ENCODE assay signal across 29 cellular contexts in genomic region chr5:150015415-150015814, GRCh38.
"Had no signal": no experiment of that assay in that cellular context is flagged by ENCODE, and none has a peak within 500 bp of the region (broad histone marks: within the 10 kb centered on the region; RNA-seq: fewer than 3 reads in every experiment).

No MANE protein-coding gene starts in this region.

- FAIRE-seq: urothelium cell line had no signal

- H3K4me3 Mint-ChIP-seq: stimulated activated effector memory CD8-positive, alpha-beta T cell treated with anti-CD3 and anti-CD28 coated beads, Interleukin-12 subunit alpha, Interleukin-12 subunit beta, amount 100 ng/mL, for 72 hours; stimulated activated memory B cell treated with anti-CD40 and anti-IgM and Interleukin-4, amounts not matched to agents 10 μg/mL and 1 μg/mL and 100 μg/mL, for 72 hours; stimulated activated naive B cell treated with anti-CD40 and anti-IgM and Interleukin-4, amounts not matched to agents 10 μg/mL and 1 μg/mL and 100 μg/mL, for 72 hours; stimulated activated naive CD8-positive, alpha-beta T cell treated with anti-CD3 and anti-CD28 coated beads, Interleukin-15, amount 100 ng/mL, for 72 hours; stimulated activated naive CD8-positive, alpha-beta T cell treated with anti-CD3 and anti-CD28 coated beads, Interleukin-15, Interleukin-2, amounts not matched to agents 100 ng/mL and 50 ng/mL, for 24 hours; type B pancreatic cell had no signal

- H3K27ac Mint-ChIP-seq: stimulated activated effector memory CD8-positive, alpha-beta T cell treated with anti-CD3 and anti-CD28 coated beads, Interleukin-12 subunit alpha, Interleukin-12 subunit beta, amount 100 ng/mL, for 72 hours; stimulated activated memory B cell treated with anti-CD40 and anti-IgM and Interleukin-4, amounts not matched to agents 10 μg/mL and 1 μg/mL and 100 μg/mL, for 72 hours; stimulated activated naive B cell treated with anti-CD40 and anti-IgM and Interleukin-4, amounts not matched to agents 10 μg/mL and 1 μg/mL and 100 μg/mL, for 72 hours; stimulated activated naive CD8-positive, alpha-beta T cell treated with anti-CD3 and anti-CD28 coated beads, Interleukin-15, amount 100 ng/mL, for 72 hours; stimulated activated naive CD8-positive, alpha-beta T cell treated with anti-CD3 and anti-CD28 coated beads, Interleukin-15, Interleukin-2, amounts not matched to agents 100 ng/mL and 50 ng/mL, for 24 hours; type B pancreatic cell had no signal

- H3K27me3 Mint-ChIP-seq: stimulated activated memory B cell treated with anti-CD40 and anti-IgM and Interleukin-4, amounts not matched to agents 10 μg/mL and 1 μg/mL and 100 μg/mL, for 72 hours; stimulated activated naive B cell treated with anti-CD40 and anti-IgM and Interleukin-4, amounts not matched to agents 10 μg/mL and 1 μg/mL and 100 μg/mL, for 72 hours; stimulated activated naive CD8-positive, alpha-beta T cell treated with anti-CD3 and anti-CD28 coated beads, Interleukin-15, amount 100 ng/mL, for 72 hours; stimulated activated naive CD8-positive, alpha-beta T cell treated with anti-CD3 and anti-CD28 coated beads, Interleukin-15, Interleukin-2, amounts not matched to agents 100 ng/mL and 50 ng/mL, for 24 hours; type B pancreatic cell had no signal

- H3K4me1 ChIP-seq: suprapubic skin, testis, tibial artery, tibial nerve, upper lobe of left lung, upper lobe of right lung, uterus, vagina had no signal

- ATAC-seq: stimulated activated effector memory CD8-positive, alpha-beta T cell treated with anti-CD3 and anti-CD28 coated beads, Interleukin-12 subunit alpha, Interleukin-12 subunit beta, amount 100 ng/mL, for 72 hours; stimulated activated memory B cell treated with anti-CD40 and anti-IgM and Interleukin-4, amounts not matched to agents 10 μg/mL and 1 μg/mL and 100 μg/mL, for 72 hours; stimulated activated naive B cell treated with anti-CD40 and anti-IgM and Interleukin-4, amounts not matched to agents 10 μg/mL and 1 μg/mL and 100 μg/mL, for 72 hours; stimulated activated naive CD8-positive, alpha-beta T cell treated with anti-CD3 and anti-CD28 coated beads, Interleukin-15, amount 100 ng/mL, for 72 hours; stimulated activated naive CD8-positive, alpha-beta T cell treated with anti-CD3 and anti-CD28 coated beads, Interleukin-15, Interleukin-2, amounts not matched to agents 100 U/mL and 50 U/mL, for 24 hours; upper lobe of right lung had no signal

- H3K36me3 ChIP-seq: uterus had no signal

- H3K27me3 ChIP-seq: stomach, suprapubic skin, testis, thyroid gland, tibial artery, tibial nerve, transverse colon, upper lobe of left lung, upper lobe of right lung, uterus, vagina had no signal

- H3K4me3 ChIP-seq: stomach, suprapubic skin, testis, thoracic aorta, thyroid gland, tibial artery, tibial nerve, transverse colon, upper lobe of left lung, upper lobe of right lung, uterus, vagina had no signal

- H3K27ac ChIP-seq: stomach, suprapubic skin, testis, thoracic aorta, thyroid gland, tibial artery, tibial nerve, transverse colon, upper lobe of left lung, upper lobe of right lung, uterus, vagina had no signal

- DNase-seq: stimulated activated CD4-positive, alpha-beta T cell treated with anti-CD3 and anti-CD28 coated beads, Interleukin-2, amount 100 ng/mL, for 48 hours; stimulated activated CD4-positive, alpha-beta T cell treated with anti-CD3 and anti-CD28 coated beads, Interleukin-4, amount 100 ng/mL, for 1 hour; stimulated activated CD4-positive, alpha-beta T cell treated with anti-CD3 and anti-CD28 coated beads, Interleukin-4, amount 100 ng/mL, for 24 hours; stimulated activated CD4-positive, alpha-beta T cell treated with anti-CD3 and anti-CD28 coated beads, Interleukin-4, amount 100 ng/mL, for 4 hours; stimulated activated CD8-positive, alpha-beta memory T cell treated with anti-CD3 and anti-CD28 coated beads, Interleukin-4, amount 100 ng/mL, for 48 hours; stimulated activated naive B cell treated with anti-CD40 and anti-IgM and Interleukin-4, amounts not matched to agents 10 μg/mL and 1 μg/mL and 100 μg/mL, for 72 hours; stimulated activated naive CD4-positive, alpha-beta T cell; stimulated activated naive CD4-positive, alpha-beta T cell treated with Interleukin-2 at 50 U/mL for 16 hours; stimulated activated naive CD8-positive, alpha-beta T cell treated with anti-CD3 and anti-CD28 coated beads, Interleukin-15, amount 100 ng/mL, for 72 hours; stimulated activated naive CD8-positive, alpha-beta T cell treated with anti-CD3 and anti-CD28 coated beads, Interleukin-15, Interleukin-2, amounts not matched to agents 100 U/mL and 50 U/mL, for 24 hours; stomach; substantia nigra; testis; thyroid gland; tibial artery; transverse colon; trophoblast cell; upper lobe of left lung; upper lobe of right lung; uterus had no signal

- H3K9me3 Mint-ChIP-seq: stimulated activated effector memory CD8-positive, alpha-beta T cell treated with anti-CD3 and anti-CD28 coated beads, Interleukin-12 subunit alpha, Interleukin-12 subunit beta, amount 100 ng/mL, for 72 hours; stimulated activated memory B cell treated with anti-CD40 and anti-IgM and Interleukin-4, amounts not matched to agents 10 μg/mL and 1 μg/mL and 100 μg/mL, for 72 hours; stimulated activated naive CD8-positive, alpha-beta T cell treated with anti-CD3 and anti-CD28 coated beads, Interleukin-15, amount 100 ng/mL, for 72 hours had no signal

- H3K9me3 ChIP-seq: suprapubic skin, testis, thoracic aorta, thyroid gland, transverse colon, upper lobe of right lung, uterus, vagina had no signal

- H3K4me1 Mint-ChIP-seq: stimulated activated effector memory CD8-positive, alpha-beta T cell treated with anti-CD3 and anti-CD28 coated beads, Interleukin-12 subunit alpha, Interleukin-12 subunit beta, amount 100 ng/mL, for 72 hours had no signal
